In the genomic region with DNA sequence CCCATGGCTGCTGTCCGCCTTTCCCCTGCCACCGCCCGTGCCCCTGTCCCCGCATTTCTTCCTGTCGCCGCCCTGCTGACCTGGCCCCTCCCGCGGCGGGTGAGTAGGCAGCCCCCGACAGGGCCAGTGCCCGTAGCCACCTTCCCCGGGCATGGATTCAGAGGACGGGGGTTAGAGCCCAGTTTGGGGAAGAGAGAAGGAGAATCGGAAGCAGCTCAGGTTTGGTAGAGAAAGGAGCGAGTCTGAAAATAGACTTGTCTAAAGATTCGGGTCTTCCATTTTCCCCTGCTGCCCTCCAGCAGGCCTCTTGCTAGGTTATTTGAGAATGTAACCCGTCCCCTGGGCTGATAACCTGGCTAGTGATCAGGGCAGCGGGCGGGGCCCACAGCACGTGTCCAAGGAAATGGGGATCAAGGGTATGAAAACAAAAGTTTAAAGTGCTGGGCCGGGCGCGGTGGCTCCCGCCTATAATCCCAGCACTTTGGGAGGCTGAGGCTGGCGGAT, we compare ENCODE assay signal across 10 cellular contexts. TPM values are rescaled to one million over a fixed set of nuclear protein-coding genes. Genes with fewer than 3 reads are reported as not detected.
DNase-seq lines count a peak whose midpoint lies in the region; ATAC-seq, FAIRE-seq and TF ChIP-seq lines count a peak whose summit lies in the region.
"Had no signal": no experiment of that assay in that cellular context is flagged by ENCODE, and none has a peak within 500 bp of the region (broad histone marks: within the 10 kb centered on the region; RNA-seq: fewer than 3 reads in every experiment).

No MANE protein-coding gene starts in this region.

- no peak for TF ChIP-seq EP300 in GM12878 (IDR thresholded peaks at IDR 0.05; ENCODE audit: borderline replicate concordance in 1 of 2, control insufficient read depth in 1 of 2, low read depth in 2 of 2, low read length in 2 of 2)

- RAD21 ChIA-PET in GM12878 (lab: Charles Lee; ENCODE audit: unreplicated experiment), result interaction anchor here (1.0 to 3.8 kb wide), 5 partner anchors 15 to 161 kb away, joined by 3 to 94 read pairs (median 21); a partner anchor contains a TSS

- H3K4me2 ChIP-seq in GM12878 (ENCODE audit: control insufficient read depth, insufficient read depth), result peak overlapping the region; percentile 71

- TF ChIP-seq CTCF in GM12878 (IDR thresholded peaks at IDR 0.05 in 2 of 3, conservative IDR thresholded peaks at IDR 0.05 in 1 of 3; ENCODE audit: control insufficient read depth in 2 of 3, extremely low read depth in 1 of 3, insufficient read depth in 1 of 3, low read depth in 3 of 3, low read length in 3 of 3), result no peak

- H4K20me1 ChIP-seq in GM12878 (ENCODE audit: control insufficient read depth, insufficient read depth), result no peaks in the 10 kb centered on the region

- no peaks in the 10 kb centered on the region for H3K36me3 Mint-ChIP-seq in naive B cell

- no peak overlapping the region; the same call in 1 of the 2 replicates for H2AFZ ChIP-seq in GM12878 (ENCODE audit: control insufficient read depth, low read depth, low read length)

- SMC1A ChIA-PET in GM12878 (lab: Charles Lee; ENCODE audit: uncharacterized antibody, unreplicated experiment), result interaction anchor here (7.2 kb wide), 1 partner anchor 21 kb away, joined by 91 read pairs; a partner anchor contains a TSS

- H3K9ac ChIP-seq in HUES6 (ENCODE audit: low read length), result peak overlapping the region; percentile 78
- no peak overlapping the region for H3K9ac ChIP-seq in GM12878 (ENCODE audit: control insufficient read depth, insufficient read depth, low read length)

- peaks cover 46% of the 10 kb centered on the region for H3K4me1 ChIP-seq in HUES6 (ENCODE audit: control insufficient read depth, insufficient read depth, low read length)
- H3K4me1 ChIP-seq in GM12878 (ENCODE audit: control insufficient read depth, insufficient read depth, low read length), result peaks cover 17% of the 10 kb centered on the region

- POLR2A ChIA-PET in GM12878 (lab: Charles Lee), result interaction anchor here (1.5 to 1.6 kb wide), 2 partner anchors 19 to 20 kb away, joined by 4 to 7 read pairs; a partner anchor contains a TSS

- peaks cover 11 to 24% (median 13%) of the 10 kb centered on the region in 3 donors for H3K27me3 Mint-ChIP-seq in naive B cell

- H3K27ac ChIP-seq in HUES6 (ENCODE audit: low read depth, low read length), result peak overlapping the region; percentile 47; the same call in 1 of the 2 replicates
- no peak overlapping the region for H3K27ac ChIP-seq in GM12878 (ENCODE audit: control insufficient read depth, insufficient read depth)

- intact Hi-C loops in GM12878 (cut with micrococcal nuclease; ENCODE audit: unreplicated experiment), result no loop called here

- TF ChIP-seq RAD21 in GM12878 (IDR thresholded peaks at IDR 0.05; ENCODE audit: insufficient read depth, low read depth, low read length), result no peak

- no peak for TF ChIP-seq POLR2A in GM12878 (IDR thresholded peaks at IDR 0.05; ENCODE audit: low read depth, low read length)

- peak overlapping the region in 1 of 6 donors; percentile 29 for H3K27ac Mint-ChIP-seq in naive B cell

- H3K9me3 ChIP-seq in HUES6 (ENCODE audit: control insufficient read depth, insufficient read depth, low read depth, low read length), result no peaks in the 10 kb centered on the region
- H3K9me3 ChIP-seq in GM12878 (replicated peaks; ENCODE audit: control insufficient read depth, insufficient read depth, low read length), result no peaks in the 10 kb centered on the region

- H3K27me3 ChIP-seq in HUES6 (ENCODE audit: control insufficient read depth, insufficient read depth, low read length) (peaks cover 13% of the 10 kb centered on the region; the same call in 1 of the 2 replicates), GM12878 (replicated peaks in 1 of 2; ENCODE audit: control insufficient read depth in 2 of 2, insufficient read depth in 2 of 2, low read length in 1 of 2) (peaks cover 0 to 7% of the 10 kb centered on the region in 2 experiments; a peak in 3 of 4 replicates)

- ATAC-seq in GM12878, result no peak
- ATAC-seq in naive B cell (ENCODE audit: low read depth in 2 of 2), result no peak
- no peak for ATAC-seq in GM18909 (IDR thresholded peaks at IDR 0.05; ENCODE audit: poor library complexity, unreplicated experiment)

- no peaks in the 10 kb centered on the region for H3K79me2 ChIP-seq in GM12878 (ENCODE audit: control insufficient read depth, insufficient read depth, low read length)

- BruUV-seq in GM12878 (replicated peaks; lab: Mats Ljungman, UMichigan), result no TSS peak

- CTCF ChIA-PET in GM12878 (lab: Yijun Ruan, JAX), result interaction anchor here (1.6 to 11.3 kb wide), 3 partner anchors 22 to 124 kb away, joined by 10 to 421 read pairs (median 17); a partner anchor contains a TSS

- peak overlapping the region; percentile 46 to 87 (median 75) for H3K4me3 Mint-ChIP-seq in naive B cell

- H3K36me3 ChIP-seq in HUES6 (ENCODE audit: control insufficient read depth, insufficient read depth, low read length) (no peaks in the 10 kb centered on the region), GM12878 (ENCODE audit: control insufficient read depth in 2 of 2, insufficient read depth in 2 of 2, low read length in 1 of 2) (no peaks in the 10 kb centered on the region)

- H3K4me3 ChIP-seq in HUES6 (ENCODE audit: low read depth, low read length) (peak overlapping the region; percentile 74), GM12878 (no peak overlapping the region)

- DNase-seq in COLO668 (lab: John Stamatoyannopoulos, UW; ENCODE audit: unreplicated experiment) (peak; percentile 42), GM12878 (ENCODE audit: low read depth, low spot score) (no peak), naive B cell (no peak), SK-N-DZ (ENCODE audit: low spot score) (no peak), hypothalamus (lab: John Stamatoyannopoulos, UW) (no peak), NCI-H1930 (lab: John Stamatoyannopoulos, UW) (no peak)
- DNase-seq: IMR-90 had no signal

- H3K9me3 Mint-ChIP-seq in naive B cell, result no peaks in the 10 kb centered on the region

- 23% methylated on average over 12 of the region's 25 CpGs for WGBS in GM12878 (ENCODE audit: insufficient coverage, insufficient replicate concordance, low lambda C conversion rate, missing lambda C conversion rate)

- in situ Hi-C loops in GM12878 (cut with MboI), result no loop called here

- peaks cover 21 to 29% (median 25%) of the 10 kb centered on the region in 3 donors for H3K4me1 Mint-ChIP-seq in naive B cell

- no peak for FAIRE-seq in GM12878 (lab: Jason Lieb, UNC)

RNA-seq across cellular contexts. Expression of a gene that starts 7.9 kb away (rescaled TPM):
- not detected in 2 replicates for total RNA-seq in GM12878 (2013; cell fraction: nucleolus; rRNA removed)
- total RNA-seq in GM12878 (2014; rRNA removed) (not detected in 2 replicates), GM12878 (2014; rRNA removed; fragmentation: Illumina TruSeq; extraction: Trizol) (not detected in 2 replicates), GM12878 (2021) (not detected in 2 replicates)
- polyA plus RNA-seq in GM12878 (2011; ENCODE audit: low read depth), result not detected
- polyA plus RNA-seq in GM12878 (2011; rRNA removed) (not detected in 2 replicates), GM12878 (2014; fragmentation: Illumina TruSeq; extraction: Trizol) (not detected in 2 replicates), GM12878 (2014; fragmentation: Nextera tagmentation; extraction: Ambion mirVana) (not detected), GM12878 (2014; rRNA removed) (not detected in 2 replicates), GM12878 (2016; fragmentation: Nextera tagmentation; extraction: Ambion mirVana) (not detected), naive B cell (ENCODE audit: low read depth in 6 of 6) (not detected)
- not detected in 2 replicates for polyA plus RNA-seq in GM12878 (2011; cell fraction: cytosol; rRNA removed)
- 0.12 TPM in 1 of 2 replicates, not detected in the other for polyA plus RNA-seq in GM12878 (2011; cell fraction: nucleus; rRNA removed)
- polyA plus RNA-seq in GM12878 (2012), result 0.08 TPM in 1 of 2 replicates, not detected in the other
- 0.26 TPM in 1 of 2 replicates, not detected in the other for polyA minus RNA-seq in GM12878 (2011; rRNA and poly(A)+ RNA removed)
- polyA minus RNA-seq in GM12878 (2011; cell fraction: cytosol; rRNA and poly(A)+ RNA removed), result not detected in 2 replicates
- not detected in 2 replicates for polyA minus RNA-seq in GM12878 (2011; cell fraction: nucleus; rRNA and poly(A)+ RNA removed)
- not detected in 2 replicates for polyA plus RNA-seq in SK-N-DZ (2014; cell fraction: cytosol; rRNA removed)
- polyA plus RNA-seq in SK-N-DZ (2014; cell fraction: nucleus; rRNA removed), result 0.17 TPM in 1 of 2 replicates, not detected in the other
- total RNA-seq: glomerular endothelial cell, IMR-90 had no signal

RNA-seq across cellular contexts. Expression of a gene that starts 13.2 kb away (rescaled TPM):
- total RNA-seq in GM12878 (2013; cell fraction: nucleolus; rRNA removed), result not detected in 2 replicates
- total RNA-seq in GM12878 (2014; rRNA removed), result not detected in 2 replicates
- total RNA-seq in GM12878 (2014; rRNA removed; fragmentation: Illumina TruSeq; extraction: Trizol), result not detected in 2 replicates
- 0.26 and 0.61 TPM in 2 replicates for total RNA-seq in GM12878 (2021)
- polyA plus RNA-seq in GM12878 (2011; ENCODE audit: low read depth), result not detected
- polyA plus RNA-seq in GM12878 (2011; rRNA removed), result not detected in 2 replicates
- 0.13 TPM in 1 of 2 replicates, not detected in the other for polyA plus RNA-seq in GM12878 (2011; cell fraction: cytosol; rRNA removed)
- polyA plus RNA-seq in GM12878 (2011; cell fraction: nucleus; rRNA removed), result not detected in 2 replicates
- not detected in 2 replicates for polyA plus RNA-seq in GM12878 (2012)
- polyA plus RNA-seq in GM12878 (2014; fragmentation: Illumina TruSeq; extraction: Trizol), result not detected in 2 replicates
- not detected for polyA plus RNA-seq in GM12878 (2014; fragmentation: Nextera tagmentation; extraction: Ambion mirVana)
- not detected in 2 replicates for polyA plus RNA-seq in GM12878 (2014; rRNA removed)
- under 1 TPM; 0.15 to 0.23 TPM for polyA plus RNA-seq in GM12878 (2016; fragmentation: Nextera tagmentation; extraction: Ambion mirVana)
- not detected in 2 replicates for polyA minus RNA-seq in GM12878 (2011; rRNA and poly(A)+ RNA removed)
- not detected in 2 replicates for polyA minus RNA-seq in GM12878 (2011; cell fraction: cytosol; rRNA and poly(A)+ RNA removed)
- polyA minus RNA-seq in GM12878 (2011; cell fraction: nucleus; rRNA and poly(A)+ RNA removed), result not detected in 2 replicates
- polyA plus RNA-seq in naive B cell (ENCODE audit: low read depth in 6 of 6), result not detected
- polyA plus RNA-seq in SK-N-DZ (2014; cell fraction: cytosol; rRNA removed), result not detected in 2 replicates
- 0.17 TPM in 1 of 2 replicates, not detected in the other for polyA plus RNA-seq in SK-N-DZ (2014; cell fraction: nucleus; rRNA removed)
- total RNA-seq: IMR-90 had no signal

RNA-seq across cellular contexts. Expression of a gene that starts 15.3 kb away (rescaled TPM):
- 0.98 TPM in 1 of 2 replicates, not detected in the other for total RNA-seq in GM12878 (2013; cell fraction: nucleolus; rRNA removed)
- total RNA-seq in GM12878 (2014; rRNA removed) (0.44 and 1.4 TPM in 2 replicates), GM12878 (2014; rRNA removed; fragmentation: Illumina TruSeq; extraction: Trizol) (0.28 and 0.67 TPM in 2 replicates), GM12878 (2021) (0.58 and 0.90 TPM in 2 replicates)
- polyA plus RNA-seq in GM12878 (2011; ENCODE audit: low read depth), result not detected
- polyA plus RNA-seq in GM12878 (2011; rRNA removed) (0.62 and 1.0 TPM in 2 replicates), GM12878 (2014; fragmentation: Illumina TruSeq; extraction: Trizol) (0.35 TPM in 1 of 2 replicates, not detected in the other), GM12878 (2014; fragmentation: Nextera tagmentation; extraction: Ambion mirVana) (not detected), GM12878 (2014; rRNA removed) (0.67 and 1.7 TPM in 2 replicates), GM12878 (2016; fragmentation: Nextera tagmentation; extraction: Ambion mirVana) (1 to 10 TPM; 1.5 TPM), naive B cell (ENCODE audit: low read depth in 6 of 6) (not detected)
- polyA plus RNA-seq in GM12878 (2011; cell fraction: cytosol; rRNA removed), result 1.2 and 1.6 TPM in 2 replicates
- polyA plus RNA-seq in GM12878 (2011; cell fraction: nucleus; rRNA removed), result 2.9 and 3.5 TPM in 2 replicates
- polyA plus RNA-seq in GM12878 (2012), result 0.24 and 0.45 TPM in 2 replicates
- 0.51 and 1.6 TPM in 2 replicates for polyA minus RNA-seq in GM12878 (2011; rRNA and poly(A)+ RNA removed)
- polyA minus RNA-seq in GM12878 (2011; cell fraction: cytosol; rRNA and poly(A)+ RNA removed), result 2.8 and 3.5 TPM in 2 replicates
- 2.3 and 2.5 TPM in 2 replicates for polyA minus RNA-seq in GM12878 (2011; cell fraction: nucleus; rRNA and poly(A)+ RNA removed)
- polyA plus RNA-seq in SK-N-DZ (2014; cell fraction: cytosol; rRNA removed), result 0.36 and 0.38 TPM in 2 replicates
- 1.5 and 5.6 TPM in 2 replicates for polyA plus RNA-seq in SK-N-DZ (2014; cell fraction: nucleus; rRNA removed)

RNA-seq across cellular contexts. Expression of a gene that starts 18.9 kb away (rescaled TPM):
- total RNA-seq in GM12878 (2013; cell fraction: nucleolus; rRNA removed), result 2.1 and 4.9 TPM in 2 replicates
- total RNA-seq in GM12878 (2014; rRNA removed), result 35.9 and 40.7 TPM in 2 replicates
- total RNA-seq in GM12878 (2014; rRNA removed; fragmentation: Illumina TruSeq; extraction: Trizol), result 13.7 and 14.6 TPM in 2 replicates
- total RNA-seq in GM12878 (2021), result 26.6 and 31.7 TPM in 2 replicates
- polyA plus RNA-seq in GM12878 (2011; ENCODE audit: low read depth), result 19.7 TPM
- polyA plus RNA-seq in GM12878 (2011; rRNA removed), result 6.8 and 14.3 TPM in 2 replicates
- polyA plus RNA-seq in GM12878 (2011; cell fraction: cytosol; rRNA removed), result 32.2 and 43.9 TPM in 2 replicates
- 23.6 and 24.4 TPM in 2 replicates for polyA plus RNA-seq in GM12878 (2011; cell fraction: nucleus; rRNA removed)
- 32.7 and 35.7 TPM in 2 replicates for polyA plus RNA-seq in GM12878 (2012)
- 4.8 and 11.5 TPM in 2 replicates for polyA plus RNA-seq in GM12878 (2014; fragmentation: Illumina TruSeq; extraction: Trizol)
- 10 to 100 TPM in 1 of 2 experiments, 1 to 10 TPM in 1; 2.8 to 10.2 TPM for polyA plus RNA-seq in GM12878 (2014; fragmentation: Nextera tagmentation; extraction: Ambion mirVana)
- polyA plus RNA-seq in GM12878 (2014; rRNA removed), result 41.9 and 48.1 TPM in 2 replicates
- 10 to 100 TPM; 31.4 to 42.5 TPM for polyA plus RNA-seq in GM12878 (2016; fragmentation: Nextera tagmentation; extraction: Ambion mirVana)
- polyA minus RNA-seq in GM12878 (2011; rRNA and poly(A)+ RNA removed), result 3.3 and 14.3 TPM in 2 replicates
- 14.7 and 14.8 TPM in 2 replicates for polyA minus RNA-seq in GM12878 (2011; cell fraction: cytosol; rRNA and poly(A)+ RNA removed)
- polyA minus RNA-seq in GM12878 (2011; cell fraction: nucleus; rRNA and poly(A)+ RNA removed), result 3.3 and 5.1 TPM in 2 replicates
- polyA plus RNA-seq in naive B cell (ENCODE audit: low read depth in 6 of 6), result 10 to 100 TPM in 5 of 6 donors, 1 to 10 TPM in 1; 7.6 to 21.4 (median 15.4) TPM
- polyA plus RNA-seq in SK-N-DZ (2014; cell fraction: cytosol; rRNA removed), result 30.6 and 31.8 TPM in 2 replicates
- 38.4 and 41.5 TPM in 2 replicates for polyA plus RNA-seq in SK-N-DZ (2014; cell fraction: nucleus; rRNA removed)

RNA-seq across cellular contexts. Expression of a gene that starts 19.0 kb away (rescaled TPM):
- total RNA-seq in GM12878 (2013; cell fraction: nucleolus; rRNA removed), result 8.7 and 11.1 TPM in 2 replicates
- total RNA-seq in GM12878 (2014; rRNA removed) (21.6 and 28.5 TPM in 2 replicates), GM12878 (2014; rRNA removed; fragmentation: Illumina TruSeq; extraction: Trizol) (15.1 and 15.9 TPM in 2 replicates), GM12878 (2021) (31.6 and 33.1 TPM in 2 replicates)
- polyA plus RNA-seq in GM12878 (2011; ENCODE audit: low read depth), result 12.2 TPM
- polyA plus RNA-seq in GM12878 (2011; rRNA removed) (15.5 and 27.3 TPM in 2 replicates), GM12878 (2014; fragmentation: Illumina TruSeq; extraction: Trizol) (4.8 and 14.3 TPM in 2 replicates), GM12878 (2014; fragmentation: Nextera tagmentation; extraction: Ambion mirVana) (1 to 10 TPM; 1.0 to 2.4 TPM), GM12878 (2014; rRNA removed) (31.7 and 35.2 TPM in 2 replicates), GM12878 (2016; fragmentation: Nextera tagmentation; extraction: Ambion mirVana) (10 to 100 TPM; 53.7 to 54.4 TPM), naive B cell (ENCODE audit: low read depth in 6 of 6) (10 to 100 TPM; 35.7 to 75.7 (median 48.3) TPM)
- 46.8 and 56.3 TPM in 2 replicates for polyA plus RNA-seq in GM12878 (2011; cell fraction: cytosol; rRNA removed)
- polyA plus RNA-seq in GM12878 (2011; cell fraction: nucleus; rRNA removed), result 79.2 and 92.0 TPM in 2 replicates
- polyA plus RNA-seq in GM12878 (2012), result 21.6 and 22.1 TPM in 2 replicates
- 24.2 and 39.7 TPM in 2 replicates for polyA minus RNA-seq in GM12878 (2011; rRNA and poly(A)+ RNA removed)
- polyA minus RNA-seq in GM12878 (2011; cell fraction: cytosol; rRNA and poly(A)+ RNA removed), result 15.9 and 22.9 TPM in 2 replicates
- polyA minus RNA-seq in GM12878 (2011; cell fraction: nucleus; rRNA and poly(A)+ RNA removed), result 12.2 and 14.4 TPM in 2 replicates
- polyA plus RNA-seq in SK-N-DZ (2014; cell fraction: cytosol; rRNA removed), result 41.7 and 45.1 TPM in 2 replicates
- 78.3 and 95.2 TPM in 2 replicates for polyA plus RNA-seq in SK-N-DZ (2014; cell fraction: nucleus; rRNA removed)
